14 cellular contexts compared by ENCODE assay signal in the genomic region with DNA sequence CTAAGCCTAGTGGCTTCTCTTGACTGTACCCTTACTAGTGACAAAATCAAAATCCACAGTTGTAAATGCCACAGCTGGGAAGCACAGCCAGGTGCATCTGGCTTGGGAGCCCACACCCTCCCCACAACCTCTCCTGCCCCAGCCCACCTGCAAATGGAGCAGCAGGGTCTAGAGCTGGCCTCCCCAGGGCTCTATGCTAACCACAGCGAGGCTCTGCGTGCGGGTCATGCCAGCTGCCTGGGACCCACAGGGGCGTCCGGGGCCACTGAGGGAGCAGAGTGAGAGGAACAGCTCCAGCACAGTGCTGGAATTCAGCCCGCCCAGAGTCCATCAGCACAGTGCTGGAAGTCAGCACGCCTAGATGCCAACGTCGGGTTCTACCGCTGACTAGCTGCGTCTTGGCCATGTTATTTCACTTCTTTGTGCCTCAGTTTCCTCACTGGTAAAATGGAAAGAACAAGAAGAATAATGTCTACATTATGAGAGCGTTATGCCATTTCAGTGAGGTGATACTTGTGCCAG.
DNase-seq lines count a peak whose midpoint lies in the region; ATAC-seq and TF ChIP-seq lines count a peak whose summit lies in the region.
"Had no signal": no experiment of that assay in that cellular context is flagged by ENCODE, and none has a peak within 500 bp of the region (broad histone marks: within the 10 kb centered on the region; RNA-seq: fewer than 3 reads in every experiment).

No MANE protein-coding gene starts in this region.

- H4K20me1 ChIP-seq in H9 (ENCODE audit: control insufficient read depth, insufficient read depth, insufficient read length), result no peaks in the 10 kb centered on the region

- no peak overlapping the region for H2AK5ac ChIP-seq in H9 (ENCODE audit: insufficient read length, low read length)

- no peak overlapping the region for H3K4me3 ChIP-seq in mucosa of descending colon
- H3K4me3 ChIP-seq in CD8-positive, alpha-beta T cell (ENCODE audit: low read depth, low read length), result no peak overlapping the region
- H3K4me3 ChIP-seq: cardiac muscle cell, right atrium auricular region had no signal

- ATAC-seq in WTC11, result no peak
- ATAC-seq in mucosa of descending colon, result peak; percentile 35
- no peak for ATAC-seq in CD8-positive, alpha-beta T cell
- no peak for ATAC-seq in HG02870 (IDR thresholded peaks at IDR 0.05; ENCODE audit: unreplicated experiment)
- no peak for ATAC-seq in HG03135 (IDR thresholded peaks at IDR 0.05; ENCODE audit: unreplicated experiment)
- ATAC-seq in GM21825 (IDR thresholded peaks at IDR 0.05; ENCODE audit: unreplicated experiment), result no peak

- no CpG with 5 or more reads among the region's 12 CpGs for WGBS in H9 (ENCODE audit: extremely low coverage, insufficient read length, low lambda C conversion rate)

- no peak overlapping the region for H3K4me2 ChIP-seq in H9 (ENCODE audit: insufficient read depth, insufficient read length, low read length)
- H3K4me2 ChIP-seq: KMS-11 had no signal

- H3K4me1 Mint-ChIP-seq in H9 (peaks cover 55 to 58% of the 10 kb centered on the region in 2 experiments), WTC11 (peaks cover 60% of the 10 kb centered on the region)
- H3K4me1 Mint-ChIP-seq in CD8-positive, alpha-beta T cell (ENCODE audit: low read depth), result peaks cover 30% of the 10 kb centered on the region

- CTCF ChIA-PET in WTC11 (lab: Charles Lee), result interaction anchor here (0.8 to 1.8 kb wide), 5 partner anchors 11 to 120 kb away, joined by 3 to 7 read pairs (median 4); partner anchors contain the start of gene ID2
- CTCF ChIA-PET in CD8-positive, alpha-beta T cell (lab: Charles Lee), result no interaction called here

- H3K4me3 Mint-ChIP-seq in H9, result no peak overlapping the region
- H3K4me3 Mint-ChIP-seq in WTC11, result no peak overlapping the region
- H3K4me3 Mint-ChIP-seq in CD8-positive, alpha-beta T cell, result no peak overlapping the region
- H3K4me3 Mint-ChIP-seq: activated B cell treated with CpG ODN at 0.5 μM for 24 hours had no signal

- intact Hi-C loops in mucosa of descending colon (cut with DNase I, micrococcal nuclease), result no loop called here
- intact Hi-C loops in CD8-positive, alpha-beta T cell (cut with DNase I, micrococcal nuclease), result no loop called here

- H3K9ac ChIP-seq in H9 (ENCODE audit: extremely low read depth, insufficient read length, low read length), result no peak overlapping the region
- H3K9ac ChIP-seq: KMS-11 had no signal

- H2BK120ac ChIP-seq in H9 (ENCODE audit: low read depth, low read length, poor library complexity, severe bottlenecking), result no peak overlapping the region

- no peak overlapping the region for H3K23ac ChIP-seq in H9 (ENCODE audit: insufficient read length, low read depth, low read length)

- H2BK15ac ChIP-seq in H9 (ENCODE audit: low read depth, low read length), result no peak overlapping the region

- H2BK12ac ChIP-seq in H9 (ENCODE audit: insufficient read length, low read depth, low read length), result no peak overlapping the region

- H3K36me3 Mint-ChIP-seq in H9 (ENCODE audit: insufficient read depth in 1 of 3, low read depth in 3 of 3) (no peaks in the 10 kb centered on the region), WTC11 (no peaks in the 10 kb centered on the region)
- H3K36me3 Mint-ChIP-seq in CD8-positive, alpha-beta T cell, result no peaks in the 10 kb centered on the region

- no peak overlapping the region for H3K56ac ChIP-seq in H9 (ENCODE audit: insufficient read length, low read depth, low read length)

- H3K27me3 Mint-ChIP-seq in H9 (ENCODE audit: low read depth), result no peaks in the 10 kb centered on the region
- H3K27me3 Mint-ChIP-seq in WTC11 (ENCODE audit: low read depth), result no peaks in the 10 kb centered on the region; the same call in 1 of the 2 replicates
- peaks cover 11% of the 10 kb centered on the region for H3K27me3 Mint-ChIP-seq in CD8-positive, alpha-beta T cell (ENCODE audit: low read depth)

- peak overlapping the region; percentile 44; the same call in 1 of the 2 replicates for H3K27ac ChIP-seq in 22Rv1
- H3K27ac ChIP-seq in H9 (ENCODE audit: insufficient read length, low read depth, low read length), result no peak overlapping the region
- no peak overlapping the region for H3K27ac ChIP-seq in CD8-positive, alpha-beta T cell (ENCODE audit: low read depth, low read length)
- H3K27ac ChIP-seq: cardiac muscle cell, KMS-11, right atrium auricular region had no signal

- POLR2A ChIA-PET in WTC11 (lab: Charles Lee), result no interaction called here
- POLR2A ChIA-PET in CD8-positive, alpha-beta T cell (lab: Charles Lee), result no interaction called here

- no peak overlapping the region for H2AFZ ChIP-seq in H9 (ENCODE audit: low read length)

- H3T11ph ChIP-seq in H9 (ENCODE audit: low read length), result no peak overlapping the region

- H4K5ac ChIP-seq in H9 (ENCODE audit: insufficient read length, low read depth, low read length), result no peak overlapping the region

- H3K9me3 ChIP-seq in H9 (ENCODE audit: control insufficient read depth, low read depth, low read length) (no peaks in the 10 kb centered on the region), mucosa of descending colon (no peaks in the 10 kb centered on the region)
- H3K9me3 ChIP-seq in CD8-positive, alpha-beta T cell (ENCODE audit: low read length), result no peaks in the 10 kb centered on the region
- H3K9me3 ChIP-seq: right atrium auricular region had no signal

- H2BK20ac ChIP-seq in H9 (ENCODE audit: low read depth, low read length, poor library complexity, severe bottlenecking), result no peak overlapping the region

- H4K91ac ChIP-seq in H9 (ENCODE audit: insufficient read length, low read depth, low read length), result no peak overlapping the region

- no peaks in the 10 kb centered on the region for H3K36me3 ChIP-seq in mucosa of descending colon (ENCODE audit: low read depth)
- no peaks in the 10 kb centered on the region for H3K36me3 ChIP-seq in CD8-positive, alpha-beta T cell (ENCODE audit: insufficient read depth, low read length)
- H3K36me3 ChIP-seq: cardiac muscle cell, right atrium auricular region had no signal

- peak; percentile 24 for DNase-seq in H9
- DNase-seq in WTC11 (ENCODE audit: low spot score), result no peak
- peak in 1 of 3 donors; percentile 60 for DNase-seq in mucosa of descending colon
- no peak for DNase-seq in CD8-positive, alpha-beta T cell
- DNase-seq: activated B cell treated with CpG ODN at 0.5 μM for 24 hours, T-helper 1 cell had no signal

- H3K4ac ChIP-seq in H9 (ENCODE audit: low read depth, low read length), result no peak overlapping the region

- no peak overlapping the region for H2BK5ac ChIP-seq in H9 (ENCODE audit: insufficient read length, low read length)

- no peak overlapping the region for H4K8ac ChIP-seq in H9 (replicated peaks; ENCODE audit: insufficient read length, low read depth, low read length)

- no peaks in the 10 kb centered on the region; a peak in 2 of 5 replicates for H3K9me3 Mint-ChIP-seq in H9
- H3K9me3 Mint-ChIP-seq in WTC11, result no peaks in the 10 kb centered on the region
- no peaks in the 10 kb centered on the region for H3K9me3 Mint-ChIP-seq in CD8-positive, alpha-beta T cell
- H3K9me3 Mint-ChIP-seq: activated T-helper 2 cell treated with anti-CD3 and anti-CD28 coated beads, Interferon-gamma antibody, Interleukin-2, Interleukin-4, amounts not matched to agents 10 μg/mL and 5 μg/mL and 100 μg/mL, durations not matched to agents 14 hours and 24 hours and 36 hours had no signal

- no peak overlapping the region for H3K18ac ChIP-seq in H9 (ENCODE audit: insufficient read length, low read depth, low read length)

- 0 out of 2 replicates have a peak, but pooled peaks cover 2% of the 10 kb centered on the region for H3K4me1 ChIP-seq in H9 (ENCODE audit: insufficient read depth, low read length)
- H3K4me1 ChIP-seq in mucosa of descending colon (ENCODE audit: low read depth), result peaks cover 10% of the 10 kb centered on the region
- peaks cover 26% of the 10 kb centered on the region for H3K4me1 ChIP-seq in CD8-positive, alpha-beta T cell (ENCODE audit: insufficient read depth, low read length)

- H3K27me3 ChIP-seq in H9 (ENCODE audit: insufficient read depth, low read length), result 0 out of 2 replicates have a peak, but pooled peaks cover 3% of the 10 kb centered on the region
- no peaks in the 10 kb centered on the region for H3K27me3 ChIP-seq in CD8-positive, alpha-beta T cell (ENCODE audit: insufficient read depth, low read length)
- H3K27me3 ChIP-seq: cardiac muscle cell, right atrium auricular region had no signal

- H3K79me2 ChIP-seq in H9 (ENCODE audit: insufficient read depth, low read length), result no peaks in the 10 kb centered on the region

- no peak for TF ChIP-seq CTCF in 22Rv1 (IDR thresholded peaks at IDR 0.05)
- TF ChIP-seq CTCF in H9 (conservative IDR thresholded peaks at IDR 0.05), result no peak
- TF ChIP-seq CTCF in WTC11 (IDR thresholded peaks at IDR 0.05), result no peak
- TF ChIP-seq CTCF in mucosa of descending colon (IDR thresholded peaks at IDR 0.05), result no peak
- no peak for TF ChIP-seq CTCF in CD8-positive, alpha-beta T cell (IDR thresholded peaks at IDR 0.05)

- H3K14ac ChIP-seq in H9 (ENCODE audit: insufficient read depth, low read length), result no peak overlapping the region

- no peaks in the 10 kb centered on the region for H3K79me1 ChIP-seq in H9 (ENCODE audit: insufficient read depth, low read depth, low read length, poor library complexity, severe bottlenecking)

- H3K27ac Mint-ChIP-seq in H9 (peak overlapping the region; percentile 44 to 84 (median 79); a peak in 4 of 7 replicates), WTC11 (peak overlapping the region; percentile 94)
- no peak overlapping the region for H3K27ac Mint-ChIP-seq in CD8-positive, alpha-beta T cell
- H3K27ac Mint-ChIP-seq: activated B cell treated with CpG ODN at 0.5 μM for 24 hours; activated T-helper 2 cell treated with anti-CD3 and anti-CD28 coated beads, Interferon-gamma antibody, Interleukin-2, Interleukin-4, amounts not matched to agents 10 μg/mL and 5 μg/mL and 100 μg/mL, durations not matched to agents 14 hours and 24 hours and 36 hours had no signal

- no peaks in the 10 kb centered on the region for H3K23me2 ChIP-seq in H9 (ENCODE audit: insufficient read length, low read depth, low read length, poor library complexity, severe bottlenecking)

TF ChIP-seq in WTC11, 78 proteins besides CTCF, POLR2A, EP300 and RAD21 (continues in another document):
- TF ChIP-seq ZBTB21 (CRISPR knock-in tag; IDR thresholded peaks at IDR 0.05; ENCODE audit: borderline replicate concordance) (no peak), ZNF423 (CRISPR knock-in tag; IDR thresholded peaks at IDR 0.05) (no peak), SP1 (CRISPR knock-in tag; conservative IDR thresholded peaks at IDR 0.05) (no peak), RELA (CRISPR knock-in tag; IDR thresholded peaks at IDR 0.05; ENCODE audit: borderline replicate concordance) (no peak), GABPB1 (CRISPR knock-in tag; IDR thresholded peaks at IDR 0.05) (no peak), CREB1 (CRISPR knock-in tag; IDR thresholded peaks at IDR 0.05) (no peak)
- TF ChIP-seq, protein P1, sequence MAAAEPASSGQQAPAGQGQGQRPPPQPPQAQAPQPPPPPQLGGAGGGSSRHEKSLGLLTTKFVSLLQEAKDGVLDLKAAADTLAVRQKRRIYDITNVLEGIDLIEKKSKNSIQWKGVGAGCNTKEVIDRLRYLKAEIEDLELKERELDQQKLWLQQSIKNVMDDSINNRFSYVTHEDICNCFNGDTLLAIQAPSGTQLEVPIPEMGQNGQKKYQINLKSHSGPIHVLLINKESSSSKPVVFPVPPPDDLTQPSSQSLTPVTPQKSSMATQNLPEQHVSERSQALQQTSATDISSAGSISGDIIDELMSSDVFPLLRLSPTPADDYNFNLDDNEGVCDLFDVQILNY (CRISPR knock-in tag; IDR thresholded peaks at IDR 0.05), result no peak
